In genomic region chr1:89896105-89896942, GRCh38 we compare ENCODE assay signal across 1 cellular context.
TF ChIP-seq lines count a peak whose summit lies in the region.

No MANE protein-coding gene starts in this region.

TF ChIP-seq in K562, 482 proteins besides CTCF, POLR2A, EP300 and RAD21 (continued from another document and continues in another):
- no peak for TF ChIP-seq ARID4B (CRISPR knock-in tag; IDR thresholded peaks at IDR 0.05)
- TF ChIP-seq RBBP5 (IDR thresholded peaks at IDR 0.05; ENCODE audit: borderline replicate concordance, insufficient read depth, low read length, poor library complexity, severe bottlenecking), result peak; percentile 79
- no peak for TF ChIP-seq BDP1 (IDR thresholded peaks at IDR 0.05; ENCODE audit: insufficient read depth, insufficient read length)
- no peak for TF ChIP-seq PHTF2 (CRISPR knock-in tag; IDR thresholded peaks at IDR 0.05)
- TF ChIP-seq GATAD2B (IDR thresholded peaks at IDR 0.05; ENCODE audit: borderline replicate concordance), result no peak
- no peak for TF ChIP-seq KLF10 (CRISPR knock-in tag; IDR thresholded peaks at IDR 0.05)
- TF ChIP-seq FOXA3 (CRISPR knock-in tag; conservative IDR thresholded peaks at IDR 0.05 in 1 of 2, IDR thresholded peaks at IDR 0.05 in 1 of 2), result peak in 1 of 2 experiments; percentile 70; a peak in 2 of 4 replicates
- no peak for TF ChIP-seq SMAD3 (CRISPR knock-in tag; conservative IDR thresholded peaks at IDR 0.05)
- TF ChIP-seq TFE3 (CRISPR knock-in tag; IDR thresholded peaks at IDR 0.05), result no peak
- TF ChIP-seq RFX5 (IDR thresholded peaks at IDR 0.05; ENCODE audit: low read depth, low read length), result no peak
- peak; percentile 12; the same call in 1 of the 2 replicates for TF ChIP-seq ZNF717 (CRISPR knock-in tag; IDR thresholded peaks at IDR 0.05)
- TF ChIP-seq ZNF707 (CRISPR knock-in tag; conservative IDR thresholded peaks at IDR 0.05), result no peak
- TF ChIP-seq ZNF431 (CRISPR knock-in tag; IDR thresholded peaks at IDR 0.05), result no peak
- TF ChIP-seq ZKSCAN1 (IDR thresholded peaks at IDR 0.05; ENCODE audit: low read depth, low read length), result no peak
- TF ChIP-seq NFRKB (IDR thresholded peaks at IDR 0.05; ENCODE audit: low read depth), result peak; percentile 80
- TF ChIP-seq MCM5 (IDR thresholded peaks at IDR 0.05; ENCODE audit: low read depth), result no peak
- TF ChIP-seq MLX (CRISPR knock-in tag; conservative IDR thresholded peaks at IDR 0.05), result no peak
- TF ChIP-seq ZNF324 (CRISPR knock-in tag; IDR thresholded peaks at IDR 0.05), result no peak
- no peak for TF ChIP-seq ZNF77 (CRISPR knock-in tag; IDR thresholded peaks at IDR 0.05)
- no peak for TF ChIP-seq SAP30 (IDR thresholded peaks at IDR 0.05; ENCODE audit: borderline replicate concordance, insufficient read depth, low read depth, low read length, poor library complexity, severe bottlenecking)
- 0 out of 2 replicates have a peak, but pooled peaks have one; percentile 34 for TF ChIP-seq BACH1 (tag; IDR thresholded peaks at IDR 0.05)
- no peak for TF ChIP-seq ZNF133 (CRISPR knock-in tag; IDR thresholded peaks at IDR 0.05)
- TF ChIP-seq CBX1 (IDR thresholded peaks at IDR 0.05; ENCODE audit: low read depth), result no peak
- TF ChIP-seq ZNF778 (CRISPR knock-in tag; IDR thresholded peaks at IDR 0.05), result no peak
- no peak for TF ChIP-seq ZNF124 (CRISPR knock-in tag; IDR thresholded peaks at IDR 0.05)
- 0 out of 2 replicates have a peak, but pooled peaks have one; percentile 76 for TF ChIP-seq TARDBP (IDR thresholded peaks at IDR 0.05)
- peak; percentile 52 for TF ChIP-seq RAD51 (IDR thresholded peaks at IDR 0.05; ENCODE audit: borderline replicate concordance, low read depth)
- TF ChIP-seq ZNF76 (CRISPR knock-in tag; IDR thresholded peaks at IDR 0.05; ENCODE audit: borderline replicate concordance), result no peak
- TF ChIP-seq, protein P1, sequence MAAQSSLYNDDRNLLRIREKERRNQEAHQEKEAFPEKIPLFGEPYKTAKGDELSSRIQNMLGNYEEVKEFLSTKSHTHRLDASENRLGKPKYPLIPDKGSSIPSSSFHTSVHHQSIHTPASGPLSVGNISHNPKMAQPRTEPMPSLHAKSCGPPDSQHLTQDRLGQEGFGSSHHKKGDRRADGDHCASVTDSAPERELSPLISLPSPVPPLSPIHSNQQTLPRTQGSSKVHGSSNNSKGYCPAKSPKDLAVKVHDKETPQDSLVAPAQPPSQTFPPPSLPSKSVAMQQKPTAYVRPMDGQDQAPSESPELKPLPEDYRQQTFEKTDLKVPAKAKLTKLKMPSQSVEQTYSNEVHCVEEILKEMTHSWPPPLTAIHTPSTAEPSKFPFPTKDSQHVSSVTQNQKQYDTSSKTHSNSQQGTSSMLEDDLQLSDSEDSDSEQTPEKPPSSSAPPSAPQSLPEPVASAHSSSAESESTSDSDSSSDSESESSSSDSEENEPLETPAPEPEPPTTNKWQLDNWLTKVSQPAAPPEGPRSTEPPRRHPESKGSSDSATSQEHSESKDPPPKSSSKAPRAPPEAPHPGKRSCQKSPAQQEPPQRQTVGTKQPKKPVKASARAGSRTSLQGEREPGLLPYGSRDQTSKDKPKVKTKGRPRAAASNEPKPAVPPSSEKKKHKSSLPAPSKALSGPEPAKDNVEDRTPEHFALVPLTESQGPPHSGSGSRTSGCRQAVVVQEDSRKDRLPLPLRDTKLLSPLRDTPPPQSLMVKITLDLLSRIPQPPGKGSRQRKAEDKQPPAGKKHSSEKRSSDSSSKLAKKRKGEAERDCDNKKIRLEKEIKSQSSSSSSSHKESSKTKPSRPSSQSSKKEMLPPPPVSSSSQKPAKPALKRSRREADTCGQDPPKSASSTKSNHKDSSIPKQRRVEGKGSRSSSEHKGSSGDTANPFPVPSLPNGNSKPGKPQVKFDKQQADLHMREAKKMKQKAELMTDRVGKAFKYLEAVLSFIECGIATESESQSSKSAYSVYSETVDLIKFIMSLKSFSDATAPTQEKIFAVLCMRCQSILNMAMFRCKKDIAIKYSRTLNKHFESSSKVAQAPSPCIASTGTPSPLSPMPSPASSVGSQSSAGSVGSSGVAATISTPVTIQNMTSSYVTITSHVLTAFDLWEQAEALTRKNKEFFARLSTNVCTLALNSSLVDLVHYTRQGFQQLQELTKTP (IDR thresholded peaks at IDR 0.05; ENCODE audit: low read depth in 1 of 2, partially characterized antibody in 2 of 2), result peak; percentile 85 to 87
- no peak for TF ChIP-seq CBX5 (IDR thresholded peaks at IDR 0.05; ENCODE audit: borderline replicate concordance, low read depth)
- TF ChIP-seq GABPA (tag; conservative IDR thresholded peaks at IDR 0.05; ENCODE audit: low read depth), result peak; percentile 38; the same call in 1 of the 2 replicates
- TF ChIP-seq ARID3A (IDR thresholded peaks at IDR 0.05; ENCODE audit: borderline replicate concordance, low read depth, low read length), result peak; percentile 87; the same call in 1 of the 2 replicates
- no peak for TF ChIP-seq RFX1 (IDR thresholded peaks at IDR 0.05)
- no peak for TF ChIP-seq RBM34 (IDR thresholded peaks at IDR 0.05; ENCODE audit: borderline replicate concordance, insufficient read depth, low read length)
- TF ChIP-seq GTF2B (IDR thresholded peaks at IDR 0.05; ENCODE audit: extremely low read depth, insufficient read length), result no peak
- TF ChIP-seq, protein P2, sequence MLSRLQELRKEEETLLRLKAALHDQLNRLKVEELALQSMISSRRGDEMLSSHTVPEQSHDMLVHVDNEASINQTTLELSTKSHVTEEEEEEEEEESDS (CRISPR knock-in tag; IDR thresholded peaks at IDR 0.05), result no peak
- no peak for TF ChIP-seq HSF4 (CRISPR knock-in tag; IDR thresholded peaks at IDR 0.05; ENCODE audit: borderline replicate concordance)
- peak; percentile 42; the same call in 1 of the 2 replicates for TF ChIP-seq CEBPG (CRISPR knock-in tag; IDR thresholded peaks at IDR 0.05)
- no peak for TF ChIP-seq CEBPG (tag; conservative IDR thresholded peaks at IDR 0.05 in 1 of 2, IDR thresholded peaks at IDR 0.05 in 1 of 2)
- TF ChIP-seq SMARCA5 (IDR thresholded peaks at IDR 0.05), result no peak
- no peak for TF ChIP-seq MCM2 (IDR thresholded peaks at IDR 0.05; ENCODE audit: low read depth)
- TF ChIP-seq ZNF445 (CRISPR knock-in tag; IDR thresholded peaks at IDR 0.05; ENCODE audit: low read depth), result peak; percentile 7; the same call in 1 of the 2 replicates
- no peak for TF ChIP-seq MCM3 (IDR thresholded peaks at IDR 0.05)
- peak; percentile 70 for TF ChIP-seq FOSL1 (tag; conservative IDR thresholded peaks at IDR 0.05)
- no peak for TF ChIP-seq HMGXB4 (CRISPR knock-in tag; IDR thresholded peaks at IDR 0.05)
- TF ChIP-seq ZNF263 (CRISPR knock-in tag; IDR thresholded peaks at IDR 0.05; ENCODE audit: borderline replicate concordance), result no peak
- no peak for TF ChIP-seq PCBP2 (IDR thresholded peaks at IDR 0.05; ENCODE audit: low read depth, low read length, poor library complexity, severe bottlenecking)
- no peak for TF ChIP-seq ZNF12 (CRISPR knock-in tag; IDR thresholded peaks at IDR 0.05)
- TF ChIP-seq, protein P3, sequence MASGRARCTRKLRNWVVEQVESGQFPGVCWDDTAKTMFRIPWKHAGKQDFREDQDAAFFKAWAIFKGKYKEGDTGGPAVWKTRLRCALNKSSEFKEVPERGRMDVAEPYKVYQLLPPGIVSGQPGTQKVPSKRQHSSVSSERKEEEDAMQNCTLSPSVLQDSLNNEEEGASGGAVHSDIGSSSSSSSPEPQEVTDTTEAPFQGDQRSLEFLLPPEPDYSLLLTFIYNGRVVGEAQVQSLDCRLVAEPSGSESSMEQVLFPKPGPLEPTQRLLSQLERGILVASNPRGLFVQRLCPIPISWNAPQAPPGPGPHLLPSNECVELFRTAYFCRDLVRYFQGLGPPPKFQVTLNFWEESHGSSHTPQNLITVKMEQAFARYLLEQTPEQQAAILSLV (tag; IDR thresholded peaks at IDR 0.05), result peak; percentile 45; the same call in 1 of the 2 replicates
- TF ChIP-seq POLR2G (IDR thresholded peaks at IDR 0.05; ENCODE audit: low read depth, low read length), result no peak
- TF ChIP-seq, protein P4, sequence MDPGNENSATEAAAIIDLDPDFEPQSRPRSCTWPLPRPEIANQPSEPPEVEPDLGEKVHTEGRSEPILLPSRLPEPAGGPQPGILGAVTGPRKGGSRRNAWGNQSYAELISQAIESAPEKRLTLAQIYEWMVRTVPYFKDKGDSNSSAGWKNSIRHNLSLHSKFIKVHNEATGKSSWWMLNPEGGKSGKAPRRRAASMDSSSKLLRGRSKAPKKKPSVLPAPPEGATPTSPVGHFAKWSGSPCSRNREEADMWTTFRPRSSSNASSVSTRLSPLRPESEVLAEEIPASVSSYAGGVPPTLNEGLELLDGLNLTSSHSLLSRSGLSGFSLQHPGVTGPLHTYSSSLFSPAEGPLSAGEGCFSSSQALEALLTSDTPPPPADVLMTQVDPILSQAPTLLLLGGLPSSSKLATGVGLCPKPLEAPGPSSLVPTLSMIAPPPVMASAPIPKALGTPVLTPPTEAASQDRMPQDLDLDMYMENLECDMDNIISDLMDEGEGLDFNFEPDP (CRISPR knock-in tag; IDR thresholded peaks at IDR 0.05), result no peak
- no peak for TF ChIP-seq NR3C1 (CRISPR knock-in tag; IDR thresholded peaks at IDR 0.05)
- TF ChIP-seq TCF3 (CRISPR knock-in tag; IDR thresholded peaks at IDR 0.05), result peak; percentile 94
- TF ChIP-seq CTBP1 (IDR thresholded peaks at IDR 0.05; ENCODE audit: borderline replicate concordance), result peak; percentile 87; the same call in 1 of the 2 replicates
